8 cellular contexts compared by ENCODE assay signal in genomic region chr17:48262982-48263586, GRCh38.
DNase-seq lines count a peak whose midpoint lies in the region; ATAC-seq and TF ChIP-seq lines count a peak whose summit lies in the region.

No MANE protein-coding gene starts in this region.

- H3K9me2 ChIP-seq in PC-9 (ENCODE audit: insufficient read depth), result no peaks in the 10 kb centered on the region

- H3K36me3 ChIP-seq in PC-9 (ENCODE audit: low read depth), result no peaks in the 10 kb centered on the region
- no peaks in the 10 kb centered on the region for H3K36me3 ChIP-seq in ovary

- peaks cover 8% of the 10 kb centered on the region for H3F3A ChIP-seq in PC-9 (ENCODE audit: insufficient read depth, low read depth)

- H3K27me3 ChIP-seq in PC-9 (ENCODE audit: insufficient read depth, low read depth) (no peaks in the 10 kb centered on the region), foreskin keratinocyte (peaks cover 39% of the 10 kb centered on the region), ovary (no peaks in the 10 kb centered on the region)

- H4K20me1 ChIP-seq in PC-9 (ENCODE audit: insufficient read depth), result no peaks in the 10 kb centered on the region

- TF ChIP-seq CTCF in GM13977 (IDR thresholded peaks at IDR 0.05; ENCODE audit: extremely low read depth, insufficient read depth, missing control alignments) (peak; percentile 55), PC-9 (conservative IDR thresholded peaks at IDR 0.05) (peak; percentile 74), foreskin keratinocyte (conservative IDR thresholded peaks at IDR 0.05) (peak; percentile 63), ovary (IDR thresholded peaks at IDR 0.05) (no peak)

- CTCF ChIA-PET in PC-9 (lab: Charles Lee), result interaction anchor here (0.6 to 1.4 kb wide), 9 partner anchors 15 to 616 kb away, joined by 3 to 8 read pairs (median 3); no protein-coding TSS in a partner anchor

- DNase-seq in AML-193 (lab: John Stamatoyannopoulos, UW) (peak; percentile 19 to 47), GM13977 (ENCODE audit: low spot score) (peak; percentile 22), PC-9 (no peak), foreskin keratinocyte (no peak), sciatic nerve (ENCODE audit: low spot score) (no peak), ovary (no peak)
- DNase-seq in stimulated activated CD4-positive, alpha-beta T cell treated with anti-CD3 and anti-CD28 coated beads, Interleukin-4, amount 100 ng/mL, for 1 hour, result no peak

- in situ Hi-C loops in GM13977 (cut with MboI; ENCODE audit: low pct_unique_long_range_greater_than_20kb, low sequenced_read_pairs, unreplicated experiment), result no loop called here

- no peak overlapping the region for H3K4me3 ChIP-seq in PC-9
- H3K4me3 ChIP-seq in ovary, result no peak overlapping the region

- TF ChIP-seq POLR2A in ovary (IDR thresholded peaks at IDR 0.05), result no peak

- no peak overlapping the region for H2AFZ ChIP-seq in PC-9

- no peaks in the 10 kb centered on the region for H3K79me2 ChIP-seq in PC-9 (ENCODE audit: low read depth)

- no TSS peak for BruUV-seq in PC-9 (replicated peaks; lab: Mats Ljungman, UMichigan)

- ATAC-seq in foreskin keratinocyte (no peak), sciatic nerve (no peak), GM21360 (IDR thresholded peaks at IDR 0.05; ENCODE audit: unreplicated experiment) (no peak)

- no peak for TF ChIP-seq EP300 in ovary (IDR thresholded peaks at IDR 0.05)

- peaks cover 22% of the 10 kb centered on the region for H3K4me1 ChIP-seq in PC-9 (replicated peaks; ENCODE audit: insufficient read depth)
- no peaks in the 10 kb centered on the region for H3K4me1 ChIP-seq in foreskin keratinocyte
- H3K4me1 ChIP-seq in ovary (ENCODE audit: insufficient read depth), result no peaks in the 10 kb centered on the region

- H3K4me2 ChIP-seq in PC-9, result no peak overlapping the region

- H3K9me3 ChIP-seq in PC-9 (ENCODE audit: insufficient read depth, low read depth) (no peaks in the 10 kb centered on the region), ovary (no peaks in the 10 kb centered on the region)

- H3K27ac ChIP-seq in PC-9 (no peak overlapping the region), foreskin keratinocyte (no peak overlapping the region), ovary (no peak overlapping the region)

- 0 to 72% (median 66%) methylated on average over 1 of the region's 1 CpG for WGBS in ovary, 3 donors

- POLR2A ChIA-PET in PC-9 (lab: Charles Lee; ENCODE audit: unreplicated experiment), result interaction anchor here (0.5 to 0.6 kb wide), 2 partner anchors 347 to 573 kb away, joined by 4 to 7 read pairs; no protein-coding TSS in a partner anchor

- intact Hi-C loops in PC-9 (cut with micrococcal nuclease; ENCODE audit: unreplicated experiment) (no loop called here), sciatic nerve (cut with DNase I) (no loop called here), ovary (cut with DNase I) (no loop called here)

Comparison
In these comparisons a context has a peak if more than half of its experiments do, and no peak if none do; other contexts are left out.
1. DNase-seq: peak in AML-193 (2 of 2) and GM13977 (single experiment); none in PC-9 (0 of 2), foreskin keratinocyte (0 of 2), sciatic nerve (single experiment), ovary (0 of 5) and stimulated activated CD4-positive, alpha-beta T cell treated with anti-CD3 and anti-CD28 coated beads, Interleukin-4, amount 100 ng/mL, for 1 hour (single experiment).
2. CTCF ChIP-seq: peak in GM13977 (single experiment), PC-9 (single experiment) and foreskin keratinocyte (single experiment); none in ovary (0 of 3).